Comparison of ENCODE assay signal across 8 cellular contexts in genomic region chr7:116401711-116402110, GRCh38.
"Had no signal": no experiment of that assay in that cellular context is flagged by ENCODE, and none has a peak within 500 bp of the region (broad histone marks: within the 10 kb centered on the region; RNA-seq: fewer than 3 reads in every experiment).

No MANE protein-coding gene starts in this region.

- H3K4me2 ChIP-seq: GM23338 had no signal

- FAIRE-seq: H1, H54, HTR-8/SVneo, K562 had no signal

- H3K4me3 ChIP-seq: GM23338, K562 had no signal

- ATAC-seq: GM23338, K562 had no signal

- DNase-seq: H9, HCEC 1CT, IMR-90 had no signal

- H2AFZ ChIP-seq: GM23338 had no signal
